In genomic region chr4:87424032-87424543, GRCh38 we compare ENCODE assay signal across 8 cellular contexts. TPM values are rescaled to one million over a fixed set of nuclear protein-coding genes. Genes with fewer than 3 reads are reported as not detected.
A peak's percentile ranks its signal among the peaks of the same experiment; 100 is the strongest.
DNase-seq lines count a peak whose midpoint lies in the region; ATAC-seq, FAIRE-seq and TF ChIP-seq lines count a peak whose summit lies in the region.
"Not testable (repeated sequence)": the region's sequence is repeated elsewhere in the genome, so short reads cannot be mapped to it uniquely, and the experiment has no call there.

No MANE protein-coding gene starts in this region.

- TF ChIP-seq POLR2A in A549 (IDR thresholded peaks at IDR 0.05; ENCODE audit: low read length); sigmoid colon (IDR thresholded peaks at IDR 0.05): not testable (repeated sequence)

- H3K4me1 ChIP-seq in A549, result peaks cover 38% of the 10 kb centered on the region
- H3K4me1 ChIP-seq in GM23338 (ENCODE audit: insufficient read depth), result peaks cover 24% of the 10 kb centered on the region
- peaks cover 14% of the 10 kb centered on the region for H3K4me1 ChIP-seq in mesenchymal stem cell (ENCODE audit: control insufficient read depth, insufficient read depth, low read depth, low read length)
- H3K4me1 ChIP-seq in sigmoid colon, result peaks cover 0 to 31% (median 30%) of the 10 kb centered on the region in 4 donors

- in situ Hi-C loops in brain microvascular endothelial cell (cut with HindIII; ENCODE audit: low pct_ligation_motif_present, low sequenced_read_pairs), result not testable (repeated sequence)

- H3K4me1 Mint-ChIP-seq in GM23338, result peaks cover 32% of the 10 kb centered on the region
- peaks cover 30% of the 10 kb centered on the region for H3K4me1 Mint-ChIP-seq in activated CD4-positive, alpha-beta memory T cell treated with anti-CD3 and anti-CD28 coated beads, Interleukin-2, amount 10 ng/mL, durations not matched to agents 7 days and 5 days

- TF ChIP-seq EP300 in A549 (IDR thresholded peaks at IDR 0.05); sigmoid colon (IDR thresholded peaks at IDR 0.05): not testable (repeated sequence)

- not testable (repeated sequence) for H3K27me3 ChIP-seq in GM23338 (ENCODE audit: insufficient read depth); brain microvascular endothelial cell (replicated peaks); mesenchymal stem cell (ENCODE audit: control insufficient read depth in 1 of 2, insufficient read depth in 1 of 2, low read length in 2 of 2); sigmoid colon

- not testable (repeated sequence) for H3F3A ChIP-seq in GM23338 (replicated peaks; ENCODE audit: low read depth)

- TF ChIP-seq CTCF in A549 (IDR thresholded peaks at IDR 0.05); GM23338 (conservative IDR thresholded peaks at IDR 0.05; ENCODE audit: low read depth in 2 of 2); brain microvascular endothelial cell (IDR thresholded peaks at IDR 0.05; ENCODE audit: low read depth, low read length, missing control alignments); fibroblast of the aortic adventitia (IDR thresholded peaks at IDR 0.05; ENCODE audit: insufficient read depth, low read length); sigmoid colon (IDR thresholded peaks at IDR 0.05): not testable (repeated sequence)

- H3K23ac ChIP-seq in mesenchymal stem cell (ENCODE audit: low read length in 2 of 2), result not testable (repeated sequence)

- not testable (repeated sequence) for H3K9me3 Mint-ChIP-seq in GM23338; activated CD4-positive, alpha-beta memory T cell treated with anti-CD3 and anti-CD28 coated beads, Interleukin-2, amount 10 ng/mL, durations not matched to agents 7 days and 5 days

- not testable (repeated sequence) for H2BK12ac ChIP-seq in mesenchymal stem cell (ENCODE audit: low read length in 2 of 2)

- not testable (repeated sequence) for H4K20me1 ChIP-seq in GM23338 (replicated peaks; ENCODE audit: insufficient read depth)

- not testable (repeated sequence) for H3K36me3 ChIP-seq in GM23338 (ENCODE audit: insufficient read depth); brain microvascular endothelial cell (replicated peaks); mesenchymal stem cell (ENCODE audit: control insufficient read depth in 1 of 2, insufficient read depth in 2 of 2, low read depth in 1 of 2, low read length in 2 of 2); sigmoid colon

- POLR2A ChIA-PET in A549 (lab: Yijun Ruan, JAX), result interaction anchor here (0.7 kb wide), 2 partner anchors 9 to 807 kb away, joined by 7 to 8 read pairs; no protein-coding TSS in a partner anchor
- POLR2A ChIA-PET in activated CD4-positive, alpha-beta memory T cell treated with anti-CD3 and anti-CD28 coated beads, Interleukin-2, amount 10 ng/mL, durations not matched to agents 7 days and 5 days (lab: Charles Lee), result interaction anchor here (5.5 kb wide), 1 partner anchor 33 kb away, joined by 51 read pairs; the partner anchor contains the start of gene HSD17B11

- H2BK5ac ChIP-seq in mesenchymal stem cell (ENCODE audit: low read depth, low read length, poor library complexity, severe bottlenecking), result not testable (repeated sequence)

- WGBS in A549 (ENCODE audit: missing lambda C conversion rate), result 94% methylated on average over 22 of the region's 22 CpGs
- WGBS in mesenchymal stem cell, result 93% methylated on average over 9 of the region's 22 CpGs
- 87 to 93% methylated on average over 22 of the region's 22 CpGs for WGBS in sigmoid colon, 2 donors

- intact Hi-C loops in sigmoid colon (cut with DNase I), result loop anchor here (5.0 to 10.0 kb wide), 3 partner anchors 43 to 118 kb away; no protein-coding TSS in a partner anchor

- H3K79me2 ChIP-seq in GM23338 (replicated peaks; ENCODE audit: insufficient read depth), result peaks cover 64% of the 10 kb centered on the region

- H2BK120ac ChIP-seq in mesenchymal stem cell (ENCODE audit: low read depth, low read length), result not testable (repeated sequence)

- peak overlapping the region; percentile 95 for H3K4me2 ChIP-seq in A549
- peak overlapping the region; percentile 92 for H3K4me2 ChIP-seq in GM23338
- H3K4me2 ChIP-seq in mesenchymal stem cell (ENCODE audit: low read length, poor library complexity, severe bottlenecking), result not testable (repeated sequence)

- H4K91ac ChIP-seq in mesenchymal stem cell (ENCODE audit: low read length), result not testable (repeated sequence)

- H3K27ac Mint-ChIP-seq in GM23338; activated CD4-positive, alpha-beta memory T cell treated with anti-CD3 and anti-CD28 coated beads, Interleukin-2, amount 10 ng/mL, durations not matched to agents 7 days and 5 days: not testable (repeated sequence)

- not testable (repeated sequence) for H4K8ac ChIP-seq in mesenchymal stem cell (ENCODE audit: low read length)

- H2AFZ ChIP-seq in GM23338; mesenchymal stem cell (ENCODE audit: low read depth, low read length): not testable (repeated sequence)

- H2BK15ac ChIP-seq in mesenchymal stem cell (ENCODE audit: low read depth, poor library complexity, severe bottlenecking), result not testable (repeated sequence)

- not testable (repeated sequence) for H3K27me3 Mint-ChIP-seq in GM23338 (ENCODE audit: insufficient read depth, low read depth, poor library complexity); activated CD4-positive, alpha-beta memory T cell treated with anti-CD3 and anti-CD28 coated beads, Interleukin-2, amount 10 ng/mL, durations not matched to agents 7 days and 5 days

- CTCF ChIA-PET in A549 (lab: Yijun Ruan, JAX), result not testable (repeated sequence)
- CTCF ChIA-PET in activated CD4-positive, alpha-beta memory T cell treated with anti-CD3 and anti-CD28 coated beads, Interleukin-2, amount 10 ng/mL, durations not matched to agents 7 days and 5 days (lab: Charles Lee), result interaction anchor here (1.2 to 1.3 kb wide), 2 partner anchors 10 to 33 kb away, joined by 4 to 5 read pairs; partner anchors contain the start of gene HSD17B11

- not testable (repeated sequence) for DNase-seq in A549 (ENCODE audit: low read depth in 1 of 2, low spot score in 1 of 2); GM23338 (ENCODE audit: low spot score); activated CD4-positive, alpha-beta memory T cell treated with anti-CD3 and anti-CD28 coated beads, Interleukin-2, amount 10 ng/mL, durations not matched to agents 7 days and 5 days; brain microvascular endothelial cell; sigmoid colon
- DNase-seq in NCI-H446 treated with DMSO at 0.1 percent for 48 hours (lab: John Stamatoyannopoulos, UW), result peak; percentile 3
- DNase-seq in fibroblast of the aortic adventitia (ENCODE audit: low read depth), result peak; percentile 27
- peak; percentile 20 for DNase-seq in mesenchymal stem cell

- peak overlapping the region; percentile 95 for H3K4me3 Mint-ChIP-seq in GM23338
- H3K4me3 Mint-ChIP-seq in activated CD4-positive, alpha-beta memory T cell treated with anti-CD3 and anti-CD28 coated beads, Interleukin-2, amount 10 ng/mL, durations not matched to agents 7 days and 5 days, result peak overlapping the region; percentile 96

- H3K9ac ChIP-seq in mesenchymal stem cell (ENCODE audit: low read length), result peak overlapping the region; percentile 97

- FAIRE-seq in A549 (lab: Jason Lieb, UNC), result not testable (repeated sequence)

- not testable (repeated sequence) for H3K9me3 ChIP-seq in A549; mesenchymal stem cell (ENCODE audit: control insufficient read depth, low read length); sigmoid colon

- ATAC-seq in A549, GM23338: not testable (repeated sequence)

- not testable (repeated sequence) for H3K4ac ChIP-seq in mesenchymal stem cell (ENCODE audit: low read depth in 1 of 2, low read length in 2 of 2)

- H3K36me3 Mint-ChIP-seq in GM23338 (ENCODE audit: low read depth); activated CD4-positive, alpha-beta memory T cell treated with anti-CD3 and anti-CD28 coated beads, Interleukin-2, amount 10 ng/mL, durations not matched to agents 7 days and 5 days (ENCODE audit: low read depth): not testable (repeated sequence)

- H3K4me3 ChIP-seq in A549 (peak overlapping the region; percentile 84; the same call in 2 of the 3 replicates), GM23338 (peak overlapping the region; percentile 78), brain microvascular endothelial cell (ENCODE audit: low read depth, low read length) (peak overlapping the region; percentile 76), fibroblast of the aortic adventitia (ENCODE audit: low read depth, low read length) (peak overlapping the region; percentile 99), mesenchymal stem cell (ENCODE audit: insufficient read depth in 1 of 2, low read depth in 1 of 2, low read length in 2 of 2) (peak overlapping the region in 1 of 2 experiments; percentile 91), sigmoid colon (peak overlapping the region in 2 of 4 donors; percentile 76 to 91)

- H3K9me2 ChIP-seq in GM23338 (ENCODE audit: insufficient read depth), result not testable (repeated sequence)

- H3K27ac ChIP-seq in A549 (peak overlapping the region; percentile 59 to 95; a peak in 2 of 6 replicates), sigmoid colon (peak overlapping the region in 3 of 4 donors; percentile 15 to 95 (median 85))
- not testable (repeated sequence) for H3K27ac ChIP-seq in GM23338 (ENCODE audit: low read depth); brain microvascular endothelial cell; mesenchymal stem cell (ENCODE audit: low read length, poor library complexity, severe bottlenecking)

- not testable (repeated sequence) for H3K14ac ChIP-seq in mesenchymal stem cell (ENCODE audit: low read length in 2 of 2)

- not testable (repeated sequence) for H3K79me1 ChIP-seq in mesenchymal stem cell (replicated peaks; ENCODE audit: low read length, poor library complexity, severe bottlenecking)

- H2AK5ac ChIP-seq in mesenchymal stem cell (ENCODE audit: low read length, severe bottlenecking), result not testable (repeated sequence)

- H3K18ac ChIP-seq in mesenchymal stem cell (ENCODE audit: low read depth in 1 of 2, low read length in 2 of 2), result not testable (repeated sequence)

- TF ChIP-seq RAD21 in A549 (conservative IDR thresholded peaks at IDR 0.05 in 1 of 2, IDR thresholded peaks at IDR 0.05 in 1 of 2), result not testable (repeated sequence)

RNA-seq across cellular contexts. Expression of gene NUDT9, which starts 1.7 kb away (rescaled TPM):
- polyA plus RNA-seq in A549 (2011; rRNA removed) (29.9 and 44.0 TPM in 2 replicates), A549 (2017; fragmentation: RNase III; extraction: RNeasy Plus Mini Kit Qiagen cat#74134 plus additional on column Dnase treatment) (35.8 to 37.3 TPM (median 36.7 TPM) in 3 replicates), GM23338 (2016; fragmentation: Nextera tagmentation; extraction: Ambion mirVana) (35.2 and 43.4 TPM in 2 replicates), sigmoid colon (10 to 100 TPM; 27.0 to 53.1 (median 33.5) TPM)
- 13.1 and 15.0 TPM in 2 replicates for polyA plus RNA-seq in A549 (2012; cell fraction: cytosol; rRNA removed)
- 11.9 and 12.4 TPM in 2 replicates for polyA plus RNA-seq in A549 (2012; cell fraction: nucleus; rRNA removed)
- 7.4 and 12.4 TPM in 2 replicates for polyA minus RNA-seq in A549 (2011; rRNA and poly(A)+ RNA removed)
- 13.6 and 22.9 TPM in 2 replicates for total RNA-seq in GM23338 (2014; rRNA removed; shearing (Covaris generic))
- total RNA-seq in activated CD4-positive, alpha-beta memory T cell treated with anti-CD3 and anti-CD28 coated beads, Interleukin-2, amount 10 ng/mL, durations not matched to agents 7 days and 5 days, result 1 to 10 TPM; 7.4 to 8.4 TPM
- total RNA-seq in fibroblast of the aortic adventitia (ENCODE audit: low replicate concordance) (15.5 and 61.3 TPM in 2 replicates), sigmoid colon (10 to 100 TPM; 12.4 to 25.2 (median 22.7) TPM)
- polyA plus RNA-seq in mesenchymal stem cell (2013, experiment 1 of 2), result 35.9 TPM
- 34.7 TPM for polyA plus RNA-seq in mesenchymal stem cell (2013, experiment 2 of 2)

RNA-seq across cellular contexts. Expression of gene HSD17B11, which starts 33.1 kb away (rescaled TPM):
- polyA plus RNA-seq in A549 (2011; rRNA removed) (85.2 and 113 TPM in 2 replicates), A549 (2017; fragmentation: RNase III; extraction: RNeasy Plus Mini Kit Qiagen cat#74134 plus additional on column Dnase treatment) (42.3 to 53.4 TPM (median 51.5 TPM) in 3 replicates), GM23338 (2016; fragmentation: Nextera tagmentation; extraction: Ambion mirVana) (9.7 and 9.8 TPM in 2 replicates), sigmoid colon (100 to 1,000 TPM; 139 to 145 (median 142) TPM)
- polyA plus RNA-seq in A549 (2012; cell fraction: cytosol; rRNA removed), result 11.7 and 13.4 TPM in 2 replicates
- 4.6 and 6.1 TPM in 2 replicates for polyA plus RNA-seq in A549 (2012; cell fraction: nucleus; rRNA removed)
- polyA minus RNA-seq in A549 (2011; rRNA and poly(A)+ RNA removed), result 17.9 and 20.2 TPM in 2 replicates
- 14.8 and 19.9 TPM in 2 replicates for total RNA-seq in GM23338 (2014; rRNA removed; shearing (Covaris generic))
- total RNA-seq in activated CD4-positive, alpha-beta memory T cell treated with anti-CD3 and anti-CD28 coated beads, Interleukin-2, amount 10 ng/mL, durations not matched to agents 7 days and 5 days, result 10 to 100 TPM; 39.5 to 44.3 TPM
- total RNA-seq in fibroblast of the aortic adventitia (ENCODE audit: low replicate concordance) (46.8 and 297 TPM in 2 replicates), sigmoid colon (10 to 100 TPM; 57.3 to 97.6 (median 70.3) TPM)
- polyA plus RNA-seq in mesenchymal stem cell (2013, experiment 1 of 2), result 31.5 TPM
- polyA plus RNA-seq in mesenchymal stem cell (2013, experiment 2 of 2), result 30.5 TPM
